In genomic region chr1:24236170-24237045, GRCh38 we compare ENCODE assay signal across 9 cellular contexts. TPM values are rescaled to one million over a fixed set of nuclear protein-coding genes. Genes with fewer than 3 reads are reported as not detected.
A peak's percentile ranks its signal among the peaks of the same experiment; 100 is the strongest.
DNase-seq lines count a peak whose midpoint lies in the region; ATAC-seq and TF ChIP-seq lines count a peak whose summit lies in the region.
"Had no signal": no experiment of that assay in that cellular context is flagged by ENCODE, and none has a peak within 500 bp of the region (broad histone marks: within the 10 kb centered on the region; RNA-seq: fewer than 3 reads in every experiment).

No MANE protein-coding gene starts in this region.

- BruUV-seq in Caco-2 (replicated peaks; lab: Mats Ljungman, UMichigan), result no TSS peak

- H3K4me3 ChIP-seq in esophagus squamous epithelium, result no peak overlapping the region
- H3K4me3 ChIP-seq in skeletal muscle satellite cell (ENCODE audit: low read length), result no peak overlapping the region
- no peak overlapping the region for H3K4me3 ChIP-seq in Caco-2 (ENCODE audit: low read depth, low read length)
- no peak overlapping the region for H3K4me3 ChIP-seq in ovary

- DNase-seq in GM04503 (ENCODE audit: low read depth), result peak; percentile 25
- peak; percentile 84 for DNase-seq in M059J (ENCODE audit: low read depth)
- DNase-seq in esophagus squamous epithelium (lab: John Stamatoyannopoulos, UW), result no peak
- no peak for DNase-seq in Caco-2
- DNase-seq in RPMI8226, result no peak
- DNase-seq in ovary, result no peak

- H3K27me3 ChIP-seq in esophagus squamous epithelium (no peaks in the 10 kb centered on the region), skeletal muscle satellite cell (ENCODE audit: control insufficient read depth, insufficient read depth, low read length) (peaks cover 10% of the 10 kb centered on the region), Caco-2 (replicated peaks; ENCODE audit: control insufficient read depth, insufficient read depth, low read length) (no peaks in the 10 kb centered on the region), ovary (no peaks in the 10 kb centered on the region)

- H3K36me3 ChIP-seq in esophagus squamous epithelium (no peaks in the 10 kb centered on the region), skeletal muscle satellite cell (ENCODE audit: insufficient read depth, low read length) (no peaks in the 10 kb centered on the region), Caco-2 (ENCODE audit: control insufficient read depth, insufficient read depth, low read length) (no peaks in the 10 kb centered on the region), ovary (no peaks in the 10 kb centered on the region)

- H3K4me1 ChIP-seq in esophagus squamous epithelium, result peaks cover 13 to 36% (median 18%) of the 10 kb centered on the region in 3 donors
- H3K4me1 ChIP-seq in skeletal muscle satellite cell (ENCODE audit: control insufficient read depth, insufficient read depth, low read length), result peaks cover 26% of the 10 kb centered on the region
- H3K4me1 ChIP-seq in Caco-2, result no peaks in the 10 kb centered on the region
- no peaks in the 10 kb centered on the region for H3K4me1 ChIP-seq in ovary (ENCODE audit: insufficient read depth)

- CTCF ChIA-PET in Caco-2 (lab: Charles Lee), result no interaction called here

- H3K9me3 Mint-ChIP-seq in Caco-2 (ENCODE audit: unreplicated experiment), result no peaks in the 10 kb centered on the region

- H3K27ac ChIP-seq in esophagus squamous epithelium (peak overlapping the region; percentile 34 to 80 (median 53)), ovary (no peak overlapping the region)

- H3K9ac ChIP-seq in skeletal muscle satellite cell (ENCODE audit: low read depth, low read length), result no peak overlapping the region

- TF ChIP-seq CTCF in esophagus squamous epithelium (IDR thresholded peaks at IDR 0.05) (no peak), Caco-2 (IDR thresholded peaks at IDR 0.05; ENCODE audit: insufficient read depth in 1 of 2, low read depth in 1 of 2, low read length in 1 of 2, severe bottlenecking in 1 of 2, unreplicated experiment in 1 of 2) (no peak), ovary (IDR thresholded peaks at IDR 0.05) (no peak)

- ATAC-seq in HG02588 (IDR thresholded peaks at IDR 0.05; ENCODE audit: unreplicated experiment), result no peak

- H3K9me3 ChIP-seq in esophagus squamous epithelium (no peaks in the 10 kb centered on the region), skeletal muscle satellite cell (replicated peaks; ENCODE audit: low read length) (no peaks in the 10 kb centered on the region), Caco-2 (no peaks in the 10 kb centered on the region), ovary (no peaks in the 10 kb centered on the region)

- no peaks in the 10 kb centered on the region for H3K36me3 Mint-ChIP-seq in Caco-2 (ENCODE audit: insufficient read depth, unreplicated experiment)

- POLR2A ChIA-PET in Caco-2 (lab: Charles Lee), result no interaction called here

- 30 to 45% methylated on average over 14 to 15 of the region's 17 CpGs for WGBS in esophagus squamous epithelium, 2 donors
- WGBS in ovary, 3 donors, result 30 to 42% (median 30%) methylated on average over 17 of the region's 17 CpGs

- TF ChIP-seq POLR2A in esophagus squamous epithelium (IDR thresholded peaks at IDR 0.05) (no peak), ovary (IDR thresholded peaks at IDR 0.05) (no peak)

- intact Hi-C loops in esophagus squamous epithelium (cut with DNase I), result no loop called here
- intact Hi-C loops in Caco-2 (cut with micrococcal nuclease; ENCODE audit: unreplicated experiment), result no loop called here
- intact Hi-C loops in ovary (cut with DNase I), result no loop called here

- peak overlapping the region; percentile 1 for H3K4me2 ChIP-seq in skeletal muscle satellite cell (ENCODE audit: low read length)

- H3K27me3 Mint-ChIP-seq in Caco-2 (ENCODE audit: insufficient read depth, unreplicated experiment), result no peaks in the 10 kb centered on the region

- no peak overlapping the region for H3K27ac Mint-ChIP-seq in Caco-2 (ENCODE audit: unreplicated experiment)

- H3K4me3 Mint-ChIP-seq in Caco-2 (ENCODE audit: unreplicated experiment), result no peak overlapping the region

- no peak for TF ChIP-seq EP300 in ovary (IDR thresholded peaks at IDR 0.05)

- H3K4me1 Mint-ChIP-seq in Caco-2 (ENCODE audit: low read depth, unreplicated experiment), result peaks cover 6% of the 10 kb centered on the region

RNA-seq across cellular contexts. Expression of gene IFNLR1, which starts 49.3 kb away (rescaled TPM):
- total RNA-seq in M059J (2014; rRNA removed; shearing (Covaris generic)), result 1.9 and 2.3 TPM in 2 replicates
- 1 to 10 TPM; 2.5 to 4.6 (median 3.5) TPM for total RNA-seq in esophagus squamous epithelium
- not detected in 2 replicates for total RNA-seq in skeletal muscle satellite cell (2012; rRNA removed)
- 5.4 and 6.1 TPM in 2 replicates for total RNA-seq in Caco-2 (2022)
- 1 to 10 TPM; 1.1 to 2.8 (median 2.0) TPM for total RNA-seq in ovary
- under 1 TPM; 0.40 to 0.42 TPM for polyA plus RNA-seq in ovary
- total RNA-seq: pulmonary artery endothelial cell had no signal

Comparison
In these comparisons a context has a peak if more than half of its experiments do, and no peak if none do; other contexts are left out.
1. DNase-seq: peak in GM04503 (single experiment) and M059J (single experiment); none in esophagus squamous epithelium (single experiment), Caco-2 (0 of 2), RPMI8226 (single experiment) and ovary (0 of 5).
2. H3K27ac ChIP-seq: peak in esophagus squamous epithelium (4 of 4); none in ovary (0 of 2).